18 cellular contexts compared by ENCODE assay signal in genomic region chr7:68107256-68107655, GRCh38.
DNase-seq lines count a peak whose midpoint lies in the region; ATAC-seq and TF ChIP-seq lines count a peak whose summit lies in the region.
"Had no signal": no experiment of that assay in that cellular context is flagged by ENCODE, and none has a peak within 500 bp of the region (broad histone marks: within the 10 kb centered on the region; RNA-seq: fewer than 3 reads in every experiment).

No MANE protein-coding gene starts in this region.

- DNase-seq in Right ventricle myocardium superior: peak; percentile 39
- DNase-seq in right atrium auricular region (ENCODE audit: low spot score): no peak
- peak; percentile 23 for DNase-seq in NCI-H510A (lab: John Stamatoyannopoulos, UW)
- DNase-seq in cardiac muscle cell (ENCODE audit: low read depth in 1 of 2, low spot score in 1 of 2): peak; percentile 14 to 27
- DNase-seq in tibial artery: no peak
- no peak for DNase-seq in ovary
- DNase-seq in NCI-H1930 (lab: John Stamatoyannopoulos, UW): no peak
- DNase-seq: activated CD4-positive, alpha-beta T cell treated with anti-CD3 and anti-CD28 coated beads, Interleukin-2, amount 50 U/mL, for 4 hours; activated naive CD4-positive, alpha-beta T cell treated with anti-CD3 and anti-CD28 coated beads for 36 hours; activated T-cell treated with anti-CD3 and anti-CD28 coated beads, Interleukin-2, amount 50 U/mL, for 1 hour; aorta; DMS79 treated with DMSO at 0.1 percent for 48 hours; NCI-H1436; nephron progenitor cell; T-cell; thyroid gland had no signal

- peak; percentile 87 for ATAC-seq in Right ventricle myocardium superior (ENCODE audit: poor library complexity)
- ATAC-seq in GM18909 (IDR thresholded peaks at IDR 0.05; ENCODE audit: poor library complexity, unreplicated experiment): no peak
- ATAC-seq: stimulated activated effector memory CD8-positive, alpha-beta T cell treated with anti-CD3 and anti-CD28 coated beads, Interleukin-12 subunit alpha, Interleukin-12 subunit beta, amount 100 ng/mL, for 72 hours; T-cell had no signal

- intact Hi-C loops in Right ventricle myocardium superior (cut with DNase I) (no loop called here), tibial artery (cut with DNase I; ENCODE audit: low total_unique reads) (no loop called here), ovary (cut with DNase I) (no loop called here)

- H3K36me3 ChIP-seq in right atrium auricular region: no peaks in the 10 kb centered on the region
- H3K36me3 ChIP-seq in cardiac muscle cell: no peaks in the 10 kb centered on the region
- H3K36me3 ChIP-seq in tibial artery: no peaks in the 10 kb centered on the region
- H3K36me3 ChIP-seq in ovary: no peaks in the 10 kb centered on the region
- H3K36me3 ChIP-seq: thyroid gland had no signal

- peaks cover 0 to 5% of the 10 kb centered on the region in 2 donors for H3K4me1 ChIP-seq in right atrium auricular region
- no peaks in the 10 kb centered on the region for H3K4me1 ChIP-seq in cardiac muscle cell (ENCODE audit: low read depth)
- H3K4me1 ChIP-seq in tibial artery: no peaks in the 10 kb centered on the region
- H3K4me1 ChIP-seq in ovary (ENCODE audit: insufficient read depth): peaks cover 4% of the 10 kb centered on the region
- H3K4me1 ChIP-seq: thyroid gland had no signal

- H3K4me3 ChIP-seq in right atrium auricular region (no peak overlapping the region), cardiac muscle cell (no peak overlapping the region), tibial artery (no peak overlapping the region), ovary (no peak overlapping the region)
- H3K4me3 ChIP-seq: thyroid gland had no signal

- TF ChIP-seq CTCF in right atrium auricular region (IDR thresholded peaks at IDR 0.05) (no peak), cardiac muscle cell (IDR thresholded peaks at IDR 0.05; ENCODE audit: low read depth, low read length) (no peak), tibial artery (IDR thresholded peaks at IDR 0.05) (no peak), ovary (IDR thresholded peaks at IDR 0.05) (no peak)

- no peaks in the 10 kb centered on the region for H3K27me3 ChIP-seq in right atrium auricular region
- no peaks in the 10 kb centered on the region for H3K27me3 ChIP-seq in cardiac muscle cell
- H3K27me3 ChIP-seq in tibial artery: no peaks in the 10 kb centered on the region
- no peaks in the 10 kb centered on the region for H3K27me3 ChIP-seq in ovary
- H3K27me3 ChIP-seq: thyroid gland had no signal

- no peak for TF ChIP-seq EP300 in ovary (IDR thresholded peaks at IDR 0.05)

- H3K27ac ChIP-seq in right atrium auricular region (no peak overlapping the region), cardiac muscle cell (no peak overlapping the region), tibial artery (no peak overlapping the region), ovary (no peak overlapping the region)
- H3K27ac ChIP-seq: thyroid gland had no signal

- WGBS in ovary, 3 donors: 3 to 11% (median 4%) methylated on average over 11 of the region's 11 CpGs

- no peak for TF ChIP-seq POLR2A in ovary (IDR thresholded peaks at IDR 0.05)

- no peaks in the 10 kb centered on the region for H3K9me3 ChIP-seq in right atrium auricular region
- H3K9me3 ChIP-seq in cardiac muscle cell (ENCODE audit: low read depth): no peaks in the 10 kb centered on the region
- no peaks in the 10 kb centered on the region for H3K9me3 ChIP-seq in tibial artery
- no peaks in the 10 kb centered on the region for H3K9me3 ChIP-seq in ovary
- H3K9me3 ChIP-seq: thyroid gland had no signal

Comparison
In these comparisons a context has a peak if more than half of its experiments do, and no peak if none do; other contexts are left out.
1. DNase-seq: peak in Right ventricle myocardium superior (single experiment), NCI-H510A (single experiment) and cardiac muscle cell (2 of 2); none in right atrium auricular region (single experiment), tibial artery (0 of 2), ovary (0 of 5) and NCI-H1930 (0 of 2).